In the genomic region with DNA sequence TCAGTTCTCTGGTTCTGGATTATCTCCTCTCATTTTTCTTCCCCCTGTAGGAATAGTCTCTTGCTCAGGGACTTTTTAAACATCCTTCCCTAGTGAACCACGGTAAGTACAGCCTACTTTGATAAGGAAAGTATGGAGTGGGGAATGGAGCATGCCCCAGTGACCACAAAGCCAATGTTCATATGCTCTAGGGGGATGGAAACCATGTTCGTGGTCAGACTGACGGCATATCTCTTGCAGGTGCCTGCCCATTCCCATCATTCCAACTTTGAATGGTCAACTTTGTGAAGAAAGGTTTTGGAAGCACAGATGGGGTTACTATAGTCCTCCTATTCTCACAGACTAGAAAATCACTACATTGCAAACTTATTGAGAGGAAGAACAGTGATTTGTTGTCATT, we compare ENCODE assay signal across 1 cellular context.
TF ChIP-seq lines count a peak whose summit lies in the region.

No MANE protein-coding gene starts in this region.

TF ChIP-seq in GM12878, 131 proteins besides CTCF, POLR2A, EP300 and RAD21 (continued from another document):
- no peak for TF ChIP-seq PRDM15 (CRISPR knock-in tag; IDR thresholded peaks at IDR 0.05)
